Comparison of ENCODE assay signal across 16 cellular contexts in genomic region chr2:176138526-176139169, GRCh38. TPM values are rescaled to one million over a fixed set of nuclear protein-coding genes. Genes with fewer than 3 reads are reported as not detected.
DNase-seq lines count a peak whose midpoint lies in the region; ATAC-seq and TF ChIP-seq lines count a peak whose summit lies in the region.
"Had no signal": no experiment of that assay in that cellular context is flagged by ENCODE, and none has a peak within 500 bp of the region (broad histone marks: within the 10 kb centered on the region; RNA-seq: fewer than 3 reads in every experiment).

No MANE protein-coding gene starts in this region.

- intact Hi-C loops in ovary (cut with DNase I): loop anchor here in 1 of 4 donors (10.0 kb wide), 1 partner anchor 1126 kb away; the partner anchor contains the start of gene NFE2L2
- intact Hi-C loops in heart right ventricle (cut with DNase I): loop anchor here in 1 of 10 donors (10.0 kb wide), 1 partner anchor 676 kb away; no protein-coding TSS in a partner anchor

- peaks cover 23% of the 10 kb centered on the region for H3K27me3 Mint-ChIP-seq in HFFc6 (ENCODE audit: insufficient read depth)
- peaks cover 98% of the 10 kb centered on the region for H3K27me3 Mint-ChIP-seq in endodermal cell (ENCODE audit: insufficient read depth)

- H3K27ac ChIP-seq in endodermal cell (ENCODE audit: low read depth, low read length) (no peak overlapping the region), ovary (peak overlapping the region; percentile 80 to 99), caudate nucleus (ENCODE audit: low read depth, low read length) (no peak overlapping the region), heart right ventricle (peak overlapping the region in 3 of 10 donors; percentile 9 to 47 (median 35)), MM.1S (ENCODE audit: low read length) (no peak overlapping the region)

- H3K9ac ChIP-seq in endodermal cell (ENCODE audit: extremely low read depth, low read length, poor library complexity, severe bottlenecking): no peak overlapping the region
- no peak overlapping the region for H3K9ac ChIP-seq in MM.1S (ENCODE audit: low read length)

- peak overlapping the region; percentile 80 for H3K4me3 ChIP-seq in AG10803 (ENCODE audit: low read length)
- H3K4me3 ChIP-seq in endodermal cell (ENCODE audit: low read length): no peak overlapping the region
- H3K4me3 ChIP-seq in ovary: peak overlapping the region; percentile 53
- H3K4me3 ChIP-seq in heart right ventricle: no peak overlapping the region
- H3K4me3 ChIP-seq in MM.1S (ENCODE audit: low read length): no peak overlapping the region
- H3K4me3 ChIP-seq: K562, thyroid gland had no signal

- TF ChIP-seq POLR2A in ovary (IDR thresholded peaks at IDR 0.05): no peak

- H3K4me3 Mint-ChIP-seq in HFFc6: peak overlapping the region; percentile 57
- H3K4me3 Mint-ChIP-seq in endodermal cell: no peak overlapping the region
- H3K4me3 Mint-ChIP-seq: activated naive CD4-positive, alpha-beta T cell treated with anti-CD3 and anti-CD28 coated beads for 36 hours had no signal

- H3K36me3 ChIP-seq in endodermal cell (ENCODE audit: control insufficient read depth, insufficient read depth, low read length) (no peaks in the 10 kb centered on the region), ovary (no peaks in the 10 kb centered on the region), heart right ventricle (no peaks in the 10 kb centered on the region), MM.1S (replicated peaks; ENCODE audit: insufficient read depth, low read length) (no peaks in the 10 kb centered on the region)
- H3K36me3 ChIP-seq: thyroid gland had no signal

- H3K27me3 ChIP-seq in endodermal cell (ENCODE audit: control insufficient read depth, insufficient read depth, low read length, poor library complexity, severe bottlenecking): peaks cover 98% of the 10 kb centered on the region
- H3K27me3 ChIP-seq in ovary: no peaks in the 10 kb centered on the region
- peaks cover 23 to 100% (median 98%) of the 10 kb centered on the region in 7 donors for H3K27me3 ChIP-seq in heart right ventricle
- H3K27me3 ChIP-seq in MM.1S (replicated peaks; ENCODE audit: insufficient read depth, low read length): 0 out of 2 replicates have a peak, but pooled peaks cover 6% of the 10 kb centered on the region

- H4K20me1 ChIP-seq in MM.1S (ENCODE audit: insufficient read depth, low read length): no peaks in the 10 kb centered on the region

- ATAC-seq in HG03025 (IDR thresholded peaks at IDR 0.05; ENCODE audit: low FRiP score, unreplicated experiment) (no peak), heart right ventricle (no peak)
- ATAC-seq: K562 had no signal

- H3K9me3 Mint-ChIP-seq in HFFc6: no peaks in the 10 kb centered on the region
- no peaks in the 10 kb centered on the region for H3K9me3 Mint-ChIP-seq in endodermal cell

- DNase-seq in AG10803 (ENCODE audit: low read depth) (peak; percentile 36), HFFc6 (no peak), endodermal cell (peak; percentile 44), ovary (peak in 1 of 5 donors; percentile 38), caudate nucleus (lab: John Stamatoyannopoulos, UW) (no peak), heart right ventricle (no peak), MM.1S (no peak)
- DNase-seq: activated naive CD4-positive, alpha-beta T cell treated with anti-CD3 and anti-CD28 coated beads for 36 hours; COR-L47; effector CD4-positive, alpha-beta T cell; HCEC 1CT; NCI-H2171; stimulated activated CD4-positive, alpha-beta T cell treated with anti-CD3 and anti-CD28 coated beads, Interleukin-4, amount 100 ng/mL, for 24 hours; thyroid gland had no signal

- no peaks in the 10 kb centered on the region for H3K79me2 ChIP-seq in MM.1S (ENCODE audit: low read length)

- H2AFZ ChIP-seq in MM.1S (ENCODE audit: low read length): no peak overlapping the region

- WGBS in endodermal cell (ENCODE audit: insufficient coverage in 1 of 2, insufficient read length in 1 of 2), 2 experiments: 64% methylated on average over 17 to 24 of the region's 24 CpGs
- WGBS in ovary, 3 donors: 8 to 11% (median 10%) methylated on average over 24 of the region's 24 CpGs
- 14 to 15% methylated on average over 24 of the region's 24 CpGs for WGBS in heart right ventricle, 2 donors

- peaks cover 3% of the 10 kb centered on the region for H3K4me1 ChIP-seq in endodermal cell (ENCODE audit: control insufficient read depth, insufficient read depth, low read length)
- peaks cover 17% of the 10 kb centered on the region for H3K4me1 ChIP-seq in ovary (ENCODE audit: insufficient read depth)
- peaks cover 0 to 24% (median 18%) of the 10 kb centered on the region in 9 donors for H3K4me1 ChIP-seq in heart right ventricle
- peaks cover 13% of the 10 kb centered on the region for H3K4me1 ChIP-seq in MM.1S (ENCODE audit: low read length)

- no peak overlapping the region for H3K4me2 ChIP-seq in MM.1S (ENCODE audit: low read depth, low read length)

- no peaks in the 10 kb centered on the region for H3F3A ChIP-seq in MM.1S (ENCODE audit: insufficient read depth, low read length)

- TF ChIP-seq EP300 in ovary (IDR thresholded peaks at IDR 0.05): no peak

- H3K27ac Mint-ChIP-seq in HFFc6 (no peak overlapping the region), endodermal cell (no peak overlapping the region)
- H3K27ac Mint-ChIP-seq: activated naive CD4-positive, alpha-beta T cell treated with anti-CD3 and anti-CD28 coated beads for 36 hours had no signal

- H3K4me1 Mint-ChIP-seq in HFFc6 (ENCODE audit: low read depth): peaks cover 41% of the 10 kb centered on the region
- no peaks in the 10 kb centered on the region for H3K4me1 Mint-ChIP-seq in endodermal cell

- TF ChIP-seq CTCF in AG10803 (conservative IDR thresholded peaks at IDR 0.05; ENCODE audit: low read length) (no peak), HFFc6 (IDR thresholded peaks at IDR 0.05) (no peak), endodermal cell (conservative IDR thresholded peaks at IDR 0.05) (no peak), ovary (IDR thresholded peaks at IDR 0.05) (no peak), heart right ventricle (IDR thresholded peaks at IDR 0.05) (no peak), MM.1S (IDR thresholded peaks at IDR 0.05; ENCODE audit: low read length) (no peak)

- H3K9me2 ChIP-seq in MM.1S (replicated peaks; ENCODE audit: insufficient read depth, low read length): no peaks in the 10 kb centered on the region

- H3K9me3 ChIP-seq in endodermal cell (ENCODE audit: control insufficient read depth, low read length): peaks cover 14% of the 10 kb centered on the region
- H3K9me3 ChIP-seq in ovary: no peaks in the 10 kb centered on the region
- H3K9me3 ChIP-seq in heart right ventricle: no peaks in the 10 kb centered on the region
- no peaks in the 10 kb centered on the region for H3K9me3 ChIP-seq in MM.1S (replicated peaks; ENCODE audit: insufficient read depth, low read length)
- H3K9me3 ChIP-seq: thyroid gland had no signal

- H3K36me3 Mint-ChIP-seq in HFFc6 (ENCODE audit: low read depth): no peaks in the 10 kb centered on the region
- H3K36me3 Mint-ChIP-seq in endodermal cell (ENCODE audit: low read depth): no peaks in the 10 kb centered on the region

RNA-seq across cellular contexts. Expression of gene HOXD8, which starts 9.1 kb away (rescaled TPM):
- 1 to 10 TPM; 2.3 to 5.1 (median 4.6) TPM for total RNA-seq in HFFc6 (2021; fragmentation: NEBNext Ultra II Directional; extraction: Animal tissue kit (Norgen Biotek cat#: 25700))
- total RNA-seq in endodermal cell (not detected), ovary (10 to 100 TPM; 29.2 to 46.8 (median 33.1) TPM), heart right ventricle (1 to 10 TPM in 1 of 10 donors, under 1 TPM in 7, not detected in 2; 0.26 to 1.5 (median 0.42) TPM)
- polyA plus RNA-seq in endodermal cell (2013, experiment 1 of 2): 3.6 TPM
- 2.2 TPM for polyA plus RNA-seq in endodermal cell (2013, experiment 2 of 2)
- polyA plus RNA-seq in ovary (10 to 100 TPM; 36.9 to 50.6 TPM), heart right ventricle (under 1 TPM; 0.35 to 0.59 TPM)
- total RNA-seq: activated naive CD4-positive, alpha-beta T cell treated with anti-CD3 and anti-CD28 coated beads for 36 hours had no signal

RNA-seq across cellular contexts. Expression of gene HOXD4, which starts 12.7 kb away (rescaled TPM):
- total RNA-seq in HFFc6 (2021; fragmentation: NEBNext Ultra II Directional; extraction: Animal tissue kit (Norgen Biotek cat#: 25700)): under 1 TPM in 4 of 6 experiments, not detected in 2; 0.40 to 0.69 (median 0.57) TPM
- total RNA-seq in endodermal cell: not detected
- 23.7 TPM for polyA plus RNA-seq in endodermal cell (2013, experiment 1 of 2)
- polyA plus RNA-seq in endodermal cell (2013, experiment 2 of 2): 13.2 TPM
- total RNA-seq in ovary: 10 to 100 TPM in 6 of 7 donors, 1 to 10 TPM in 1; 6.2 to 16.5 (median 12.7) TPM
- 10 to 100 TPM in 1 of 2 donors, 1 to 10 TPM in 1; 8.3 to 11.0 TPM for polyA plus RNA-seq in ovary
- total RNA-seq in heart right ventricle: under 1 TPM in 8 of 10 donors, not detected in 2; 0.21 to 0.69 (median 0.40) TPM
- polyA plus RNA-seq in heart right ventricle: 1 to 10 TPM in 1 of 2 donors, under 1 TPM in 1; 0.13 to 1.6 TPM
- total RNA-seq: activated naive CD4-positive, alpha-beta T cell treated with anti-CD3 and anti-CD28 coated beads for 36 hours; K562 had no signal
- polyA plus RNA-seq: K562 had no signal

RNA-seq across cellular contexts. Expression of gene HOXD9, which starts 16.1 kb away (rescaled TPM):
- total RNA-seq in HFFc6 (2021; fragmentation: NEBNext Ultra II Directional; extraction: Animal tissue kit (Norgen Biotek cat#: 25700)): 1 to 10 TPM; 2.1 to 2.7 (median 2.4) TPM
- total RNA-seq in endodermal cell (not detected), ovary (10 to 100 TPM in 6 of 7 donors, 1 to 10 TPM in 1; 9.7 to 20.6 (median 12.8) TPM), heart right ventricle (under 1 TPM in 2 of 10 donors, not detected in 8; 0.15 to 0.29 TPM)
- polyA plus RNA-seq in endodermal cell (2013, experiment 1 of 2): 5.2 TPM
- polyA plus RNA-seq in endodermal cell (2013, experiment 2 of 2): 2.4 TPM
- polyA plus RNA-seq in ovary (10 to 100 TPM; 11.7 to 13.0 TPM), heart right ventricle (under 1 TPM; 0.16 to 0.29 TPM)
- total RNA-seq: activated naive CD4-positive, alpha-beta T cell treated with anti-CD3 and anti-CD28 coated beads for 36 hours; K562 had no signal
- polyA plus RNA-seq: K562 had no signal

RNA-seq across cellular contexts. Expression of gene HOXD3, which starts 18.5 kb away (rescaled TPM):
- total RNA-seq in HFFc6 (2021; fragmentation: NEBNext Ultra II Directional; extraction: Animal tissue kit (Norgen Biotek cat#: 25700)): under 1 TPM in 3 of 6 experiments, not detected in 3; 0.25 to 0.38 (median 0.25) TPM
- not detected for total RNA-seq in endodermal cell
- polyA plus RNA-seq in endodermal cell (2013, experiment 1 of 2): 4.2 TPM
- 4.3 TPM for polyA plus RNA-seq in endodermal cell (2013, experiment 2 of 2)
- 10 to 100 TPM; 12.5 to 18.7 (median 16.5) TPM for total RNA-seq in ovary
- 10 to 100 TPM in 1 of 2 donors, 1 to 10 TPM in 1; 6.7 to 10.1 TPM for polyA plus RNA-seq in ovary
- total RNA-seq in heart right ventricle: 1 to 10 TPM in 1 of 10 donors, under 1 TPM in 4, not detected in 5; 0.17 to 1.1 (median 0.28) TPM
- under 1 TPM; 0.10 to 0.15 TPM for polyA plus RNA-seq in heart right ventricle
- total RNA-seq: activated naive CD4-positive, alpha-beta T cell treated with anti-CD3 and anti-CD28 coated beads for 36 hours; K562 had no signal
- polyA plus RNA-seq: K562 had no signal

RNA-seq across cellular contexts. Expression of gene HOXD10, which starts 22.1 kb away (rescaled TPM):
- total RNA-seq in HFFc6 (2021; fragmentation: NEBNext Ultra II Directional; extraction: Animal tissue kit (Norgen Biotek cat#: 25700)): 10 to 100 TPM; 10.9 to 14.5 (median 12.8) TPM
- not detected for total RNA-seq in endodermal cell
- 3.9 TPM for polyA plus RNA-seq in endodermal cell (2013, experiment 1 of 2)
- 2.7 TPM for polyA plus RNA-seq in endodermal cell (2013, experiment 2 of 2)
- total RNA-seq in ovary: 1 to 10 TPM in 4 of 7 donors, under 1 TPM in 3; 0.38 to 3.2 (median 1.0) TPM
- 1 to 10 TPM; 1.1 to 8.1 TPM for polyA plus RNA-seq in ovary
- total RNA-seq in heart right ventricle: not detected
- not detected for polyA plus RNA-seq in heart right ventricle
- total RNA-seq: activated naive CD4-positive, alpha-beta T cell treated with anti-CD3 and anti-CD28 coated beads for 36 hours; K562 had no signal
- polyA plus RNA-seq: K562 had no signal

Comparison
In these comparisons a context has a peak if more than half of its experiments do, and no peak if none do; other contexts are left out.
1. DNase-seq: peak in AG10803 (single experiment) and endodermal cell (single experiment); none in HFFc6 (single experiment), caudate nucleus (0 of 61), heart right ventricle (0 of 2) and MM.1S (single experiment).
2. H3K4me3 ChIP-seq: peak in AG10803 (single experiment) and ovary (single experiment); none in endodermal cell (single experiment), heart right ventricle (0 of 10) and MM.1S (single experiment).
3. H3K27ac ChIP-seq: peak in ovary (2 of 2); none in endodermal cell (single experiment), caudate nucleus (single experiment) and MM.1S (single experiment).
4. RNA of gene HOXD8, which starts 9.1 kb away (total RNA-seq): 29.2 to 46.8 TPM in ovary; 2.3 to 5.1 TPM in HFFc6, 0.26 to 1.5 TPM in heart right ventricle and not detected in endodermal cell; every median in the first group is over 4 times any median in the second.
5. RNA of gene HOXD4, which starts 12.7 kb away (total RNA-seq): 6.2 to 16.5 TPM in ovary; 0.40 to 0.69 TPM in HFFc6, 0.21 to 0.69 TPM in heart right ventricle and not detected in endodermal cell; every median in the first group is over 4 times any median in the second.